10 cellular contexts compared by ENCODE assay signal in genomic region chr2:71190959-71191943, GRCh38. TPM values are rescaled to one million over a fixed set of nuclear protein-coding genes. Genes with fewer than 3 reads are reported as not detected.
DNase-seq lines count a peak whose midpoint lies in the region; ATAC-seq and TF ChIP-seq lines count a peak whose summit lies in the region.
"Had no signal": no experiment of that assay in that cellular context is flagged by ENCODE, and none has a peak within 500 bp of the region (broad histone marks: within the 10 kb centered on the region; RNA-seq: fewer than 3 reads in every experiment).

No MANE protein-coding gene starts in this region.

- peaks cover 12 to 25% (median 18%) of the 10 kb centered on the region in 3 donors for H3K36me3 Mint-ChIP-seq in naive thymus-derived CD8-positive, alpha-beta T cell
- no peaks in the 10 kb centered on the region for H3K36me3 Mint-ChIP-seq in T-helper 2 cell treated with Interferon-gamma antibody and Interleukin-4, amounts not matched to agents 5 μg/mL and 100 μg/mL, for 36 hours (ENCODE audit: low read depth)

- H3K4me1 ChIP-seq in DND-41 (ENCODE audit: insufficient read depth, low read length): no peaks in the 10 kb centered on the region

- peak; percentile 34 for TF ChIP-seq CTCF in DND-41 (IDR thresholded peaks at IDR 0.05; ENCODE audit: borderline replicate concordance, extremely low read depth, low read length, poor library complexity, severe bottlenecking)
- TF ChIP-seq CTCF in cardiac fibroblast (IDR thresholded peaks at IDR 0.05; ENCODE audit: low read depth, low read length): peak; percentile 28

- H3K27me3 ChIP-seq in DND-41 (ENCODE audit: insufficient read depth, low read length, poor library complexity): peaks cover 16% of the 10 kb centered on the region

- no peak overlapping the region for H3K9ac ChIP-seq in DND-41 (ENCODE audit: low read depth, low read length)

- no peaks in the 10 kb centered on the region for H3K36me3 ChIP-seq in DND-41 (ENCODE audit: insufficient read depth, low read length)

- H3K4me2 ChIP-seq in DND-41 (ENCODE audit: insufficient read depth, low read length): no peak overlapping the region

- no peak for ATAC-seq in DND-41 (ENCODE audit: insufficient read depth, low read depth)
- ATAC-seq in naive thymus-derived CD8-positive, alpha-beta T cell: no peak

- no peaks in the 10 kb centered on the region for H3K79me2 ChIP-seq in DND-41 (ENCODE audit: insufficient read depth, low read length)

- H3K4me1 Mint-ChIP-seq in naive thymus-derived CD8-positive, alpha-beta T cell: peaks cover 0 to 2% (median 0%) of the 10 kb centered on the region in 4 donors
- H3K4me1 Mint-ChIP-seq in T-helper 2 cell treated with Interferon-gamma antibody and Interleukin-4, amounts not matched to agents 5 μg/mL and 100 μg/mL, for 36 hours (ENCODE audit: low read depth): no peaks in the 10 kb centered on the region
- H3K4me1 Mint-ChIP-seq: activated naive CD8-positive, alpha-beta T cell treated with anti-CD3 and anti-CD28 coated beads, Interleukin-2, amount 10 ng/mL, durations not matched to agents 7 days and 5 days had no signal

- H3K9me3 ChIP-seq in DND-41 (ENCODE audit: insufficient read depth, low read length, severe bottlenecking): no peaks in the 10 kb centered on the region

- POLR2A ChIA-PET in naive thymus-derived CD8-positive, alpha-beta T cell (lab: Charles Lee): no interaction called here

- H3K27ac ChIP-seq in DND-41 (ENCODE audit: low read length): no peak overlapping the region

- no peak overlapping the region for H3K27ac Mint-ChIP-seq in naive thymus-derived CD8-positive, alpha-beta T cell
- no peak overlapping the region for H3K27ac Mint-ChIP-seq in T-helper 2 cell treated with Interferon-gamma antibody and Interleukin-4, amounts not matched to agents 5 μg/mL and 100 μg/mL, for 36 hours
- H3K27ac Mint-ChIP-seq: activated naive CD8-positive, alpha-beta T cell treated with anti-CD3 and anti-CD28 coated beads, Interleukin-2, amount 10 ng/mL, durations not matched to agents 7 days and 5 days; naive B cell had no signal

- H3K4me3 Mint-ChIP-seq in naive thymus-derived CD8-positive, alpha-beta T cell: no peak overlapping the region
- no peak overlapping the region for H3K4me3 Mint-ChIP-seq in T-helper 2 cell treated with Interferon-gamma antibody and Interleukin-4, amounts not matched to agents 5 μg/mL and 100 μg/mL, for 36 hours
- H3K4me3 Mint-ChIP-seq: activated naive CD8-positive, alpha-beta T cell treated with anti-CD3 and anti-CD28 coated beads, Interleukin-2, amount 10 ng/mL, durations not matched to agents 7 days and 5 days; naive B cell had no signal

- DNase-seq in DND-41 (no peak), M059J (ENCODE audit: low read depth) (peak; percentile 10), cardiac fibroblast (ENCODE audit: low read depth in 2 of 2) (peak; percentile 37 to 46), myocyte (ENCODE audit: low read depth) (peak; percentile 30), CD1c-positive myeloid dendritic cell (ENCODE audit: extremely low spot score) (no peak)
- DNase-seq in naive thymus-derived CD8-positive, alpha-beta T cell: no peak
- no peak for DNase-seq in T-helper 2 cell treated with Interferon-gamma antibody and Interleukin-4, amounts not matched to agents 5 μg/mL and 100 μg/mL, for 36 hours (ENCODE audit: low spot score)
- no peak for DNase-seq in activated effector memory CD4-positive, alpha-beta T cell treated with Interleukin-2 at 50 U/mL for 16 hours
- DNase-seq: activated naive CD8-positive, alpha-beta T cell treated with anti-CD3 and anti-CD28 coated beads, Interleukin-2, amount 10 ng/mL, durations not matched to agents 7 days and 5 days; naive B cell had no signal

- no peak overlapping the region for H2AFZ ChIP-seq in DND-41 (ENCODE audit: low read depth, low read length)

- H4K20me1 ChIP-seq in DND-41 (ENCODE audit: insufficient read depth, low read length): no peaks in the 10 kb centered on the region

- no peaks in the 10 kb centered on the region for H3K27me3 Mint-ChIP-seq in naive thymus-derived CD8-positive, alpha-beta T cell
- peaks cover 7% of the 10 kb centered on the region for H3K27me3 Mint-ChIP-seq in T-helper 2 cell treated with Interferon-gamma antibody and Interleukin-4, amounts not matched to agents 5 μg/mL and 100 μg/mL, for 36 hours (ENCODE audit: low read depth)
- H3K27me3 Mint-ChIP-seq: activated naive CD8-positive, alpha-beta T cell treated with anti-CD3 and anti-CD28 coated beads, Interleukin-2, amount 10 ng/mL, durations not matched to agents 7 days and 5 days; naive B cell had no signal

- H3K4me3 ChIP-seq in DND-41 (ENCODE audit: low read depth in 1 of 2, low read length in 2 of 2) (no peak overlapping the region), cardiac fibroblast (replicated peaks in 1 of 2; ENCODE audit: low read depth in 2 of 2, low read length in 2 of 2) (no peak overlapping the region)

- H3K9me3 Mint-ChIP-seq in naive thymus-derived CD8-positive, alpha-beta T cell: peaks cover 0 to 26% (median 5%) of the 10 kb centered on the region in 9 donors
- H3K9me3 Mint-ChIP-seq in T-helper 2 cell treated with Interferon-gamma antibody and Interleukin-4, amounts not matched to agents 5 μg/mL and 100 μg/mL, for 36 hours: peaks cover 9% of the 10 kb centered on the region

RNA-seq across cellular contexts. Expression of gene PAIP2B, which starts 35.7 kb away (rescaled TPM):
- 0.52 and 0.81 TPM in 2 replicates for total RNA-seq in M059J (2014; rRNA removed; shearing (Covaris generic))
- total RNA-seq in myocyte: 0.78 and 0.83 TPM in 2 replicates
- polyA plus RNA-seq in myocyte (2012): 0.21 TPM
- total RNA-seq in naive thymus-derived CD8-positive, alpha-beta T cell: 10 to 100 TPM; 12.1 to 12.2 TPM
- polyA plus RNA-seq in naive thymus-derived CD8-positive, alpha-beta T cell: 1 to 10 TPM; 1.9 to 2.5 (median 2.2) TPM

Comparison
In these comparisons a context has a peak if more than half of its experiments do, and no peak if none do; other contexts are left out.
1. DNase-seq: peak in M059J (single experiment), cardiac fibroblast (2 of 2) and myocyte (single experiment); none in DND-41 (single experiment), naive thymus-derived CD8-positive, alpha-beta T cell (0 of 10), T-helper 2 cell treated with Interferon-gamma antibody and Interleukin-4, amounts not matched to agents 5 μg/mL and 100 μg/mL, for 36 hours (single experiment), activated effector memory CD4-positive, alpha-beta T cell treated with Interleukin-2 at 50 U/mL for 16 hours (single experiment) and CD1c-positive myeloid dendritic cell (single experiment).